9 cellular contexts compared by ENCODE assay signal in the genomic region with DNA sequence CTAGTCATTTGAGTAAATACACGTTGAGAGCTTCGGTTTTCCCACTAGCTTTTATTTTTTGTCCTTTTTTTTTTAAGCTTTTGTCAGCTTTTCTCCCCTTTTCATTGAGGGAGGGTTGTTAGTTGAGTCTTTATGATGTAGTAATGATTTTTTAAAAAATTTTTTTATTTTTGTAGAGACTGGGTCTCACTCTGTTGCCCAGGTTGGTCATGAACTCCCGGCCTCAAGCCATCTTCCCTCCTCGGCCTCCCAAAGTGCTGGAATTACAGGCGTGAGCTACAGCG. TPM values are rescaled to one million over a fixed set of nuclear protein-coding genes. Genes with fewer than 3 reads are reported as not detected.
DNase-seq lines count a peak whose midpoint lies in the region; ATAC-seq, FAIRE-seq and TF ChIP-seq lines count a peak whose summit lies in the region.
"Had no signal": no experiment of that assay in that cellular context is flagged by ENCODE, and none has a peak within 500 bp of the region (broad histone marks: within the 10 kb centered on the region; RNA-seq: fewer than 3 reads in every experiment).

No MANE protein-coding gene starts in this region.

- peak overlapping the region in 1 of 2 experiments; percentile 99 for H3K23ac ChIP-seq in mesenchymal stem cell (ENCODE audit: low read length in 2 of 2)

- no peaks in the 10 kb centered on the region for H4K20me1 ChIP-seq in K562 (replicated peaks; ENCODE audit: control insufficient read depth, insufficient read depth, low read length)

- H3K27ac Mint-ChIP-seq in activated naive CD4-positive, alpha-beta T cell treated with anti-CD3 and anti-CD28 coated beads for 36 hours = no peak overlapping the region

- POLR2A ChIA-PET in K562 (lab: Yijun Ruan, JAX) = interaction anchor here (0.6 to 1.6 kb wide), 7 partner anchors 9 to 352 kb away, joined by 3 to 4 read pairs (median 3); a partner anchor contains a TSS

- no peaks in the 10 kb centered on the region for H3K27me3 Mint-ChIP-seq in activated naive CD4-positive, alpha-beta T cell treated with anti-CD3 and anti-CD28 coated beads for 36 hours (ENCODE audit: low read depth)

- H2AK5ac ChIP-seq in mesenchymal stem cell (ENCODE audit: low read length, severe bottlenecking) = no peak overlapping the region

- peaks cover 27% of the 10 kb centered on the region for H3K79me1 ChIP-seq in mesenchymal stem cell (replicated peaks; ENCODE audit: low read length, poor library complexity, severe bottlenecking)

- H3K14ac ChIP-seq in mesenchymal stem cell (ENCODE audit: low read length in 2 of 2) = no peak overlapping the region

- FAIRE-seq in K562 (lab: Jason Lieb, UNC) = no peak
- FAIRE-seq: HTR-8/SVneo had no signal

- H3K4me2 ChIP-seq in K562 (ENCODE audit: insufficient read depth, low read length) (peak overlapping the region; percentile 86), mesenchymal stem cell (ENCODE audit: low read length, poor library complexity, severe bottlenecking) (peak overlapping the region; percentile 85)

- 44% methylated on average over 6 of the region's 6 CpGs for WGBS in K562 (ENCODE audit: insufficient coverage, low coverage, missing lambda C conversion rate)
- WGBS in mesenchymal stem cell = 100% methylated on average over 1 of the region's 6 CpGs
- WGBS in upper lobe of left lung, 2 donors = 14 to 18% methylated on average over 6 of the region's 6 CpGs

- no peak overlapping the region for H2BK120ac ChIP-seq in mesenchymal stem cell (ENCODE audit: low read depth, low read length)

- peak overlapping the region; percentile 90 for H3K4me3 Mint-ChIP-seq in activated naive CD4-positive, alpha-beta T cell treated with anti-CD3 and anti-CD28 coated beads for 36 hours

- peaks cover 4% of the 10 kb centered on the region; the same call in 1 of the 3 replicates for H3K79me2 ChIP-seq in K562 (ENCODE audit: control insufficient read depth, insufficient read depth, low read length)

- intact Hi-C loops in activated naive CD4-positive, alpha-beta T cell treated with anti-CD3 and anti-CD28 coated beads for 36 hours (cut with micrococcal nuclease) = loop anchor here (2.0 to 5.0 kb wide), 2 partner anchors 115 to 136 kb away; a partner anchor contains a TSS
- intact Hi-C loops in K562 (cut with micrococcal nuclease) = loop anchor here (2.0 kb wide), 1 partner anchor 29 kb away; no protein-coding TSS in a partner anchor

- TF ChIP-seq RAD21 in K562 (CRISPR knock-in tag; conservative IDR thresholded peaks at IDR 0.05 in 1 of 2, IDR thresholded peaks at IDR 0.05 in 1 of 2) = no peak

- H3K36me3 ChIP-seq in K562 (ENCODE audit: control insufficient read depth, insufficient read depth, low read length) (peaks cover 15% of the 10 kb centered on the region; the same call in 1 of the 3 replicates), mesenchymal stem cell (ENCODE audit: control insufficient read depth in 1 of 2, insufficient read depth in 2 of 2, low read depth in 1 of 2, low read length in 2 of 2) (peaks cover 20 to 23% of the 10 kb centered on the region in 2 experiments), upper lobe of left lung (peaks cover 0 to 3% (median 1%) of the 10 kb centered on the region in 4 donors)

- TF ChIP-seq CTCF in K562 (IDR thresholded peaks at IDR 0.05 in 2 of 3, conservative IDR thresholded peaks at IDR 0.05 in 1 of 3; ENCODE audit: insufficient read depth in 2 of 3, low read depth in 1 of 3, low read length in 3 of 3) (no peak), upper lobe of left lung (IDR thresholded peaks at IDR 0.05) (no peak)

- in situ Hi-C loops in K562 (cut with MboI) = no loop called here

- H2AFZ ChIP-seq in K562 (ENCODE audit: low read depth, low read length) (peak overlapping the region; percentile 99), mesenchymal stem cell (ENCODE audit: low read depth, low read length) (no peak overlapping the region)

- ATAC-seq in K562 (no peak), upper lobe of left lung (ENCODE audit: low FRiP score in 2 of 2) (no peak), HG03457 (IDR thresholded peaks at IDR 0.05; ENCODE audit: unreplicated experiment) (no peak), GM18909 (IDR thresholded peaks at IDR 0.05; ENCODE audit: poor library complexity, unreplicated experiment) (no peak)

- H2BK12ac ChIP-seq in mesenchymal stem cell (ENCODE audit: low read length in 2 of 2) = no peak overlapping the region

- H3K27ac ChIP-seq in K562 (ENCODE audit: extremely low read depth, low read depth, low read length) = 0 out of 3 replicates have a peak overlapping the region, but pooled peaks have one; percentile 10
- no peak overlapping the region for H3K27ac ChIP-seq in mesenchymal stem cell (ENCODE audit: low read length, poor library complexity, severe bottlenecking)
- no peak overlapping the region for H3K27ac ChIP-seq in upper lobe of left lung

- no peak overlapping the region for H4K8ac ChIP-seq in mesenchymal stem cell (ENCODE audit: low read length)

- peaks cover 12% of the 10 kb centered on the region for H3K36me3 Mint-ChIP-seq in activated naive CD4-positive, alpha-beta T cell treated with anti-CD3 and anti-CD28 coated beads for 36 hours (ENCODE audit: low read depth)

- no peaks in the 10 kb centered on the region for H3K9me1 ChIP-seq in K562 (ENCODE audit: control insufficient read depth, insufficient read depth, low read length)

- no peak overlapping the region for H2BK5ac ChIP-seq in mesenchymal stem cell (ENCODE audit: low read depth, low read length, poor library complexity, severe bottlenecking)

- no peak overlapping the region for H3K18ac ChIP-seq in mesenchymal stem cell (ENCODE audit: low read depth in 1 of 2, low read length in 2 of 2)

- CTCF ChIA-PET in activated naive CD4-positive, alpha-beta T cell treated with anti-CD3 and anti-CD28 coated beads for 36 hours (lab: Charles Lee) = interaction anchor here (0.9 to 2.2 kb wide), 2 partner anchors 13 to 31 kb away, joined by 3 to 16 read pairs; no protein-coding TSS in a partner anchor
- CTCF ChIA-PET in K562 (lab: Yijun Ruan, JAX; ENCODE audit: low intra/inter-chr PET ratio) = no interaction called here

- no peak for TF ChIP-seq POLR2A in K562 (conservative IDR thresholded peaks at IDR 0.05)
- no peak for TF ChIP-seq POLR2A in upper lobe of left lung (IDR thresholded peaks at IDR 0.05)

- peaks cover 65% of the 10 kb centered on the region for H3K4me1 Mint-ChIP-seq in activated naive CD4-positive, alpha-beta T cell treated with anti-CD3 and anti-CD28 coated beads for 36 hours (ENCODE audit: low read depth)

- H3K4ac ChIP-seq in mesenchymal stem cell (ENCODE audit: low read depth in 1 of 2, low read length in 2 of 2) = no peak overlapping the region

- peak overlapping the region in 1 of 2 experiments; percentile 60; a peak in 3 of 4 replicates for H3K9ac ChIP-seq in K562 (ENCODE audit: insufficient read depth in 1 of 2, low read depth in 2 of 2, low read length in 2 of 2)
- H3K9ac ChIP-seq in mesenchymal stem cell (ENCODE audit: low read length) = peak overlapping the region; percentile 88

- DNase-seq in activated naive CD4-positive, alpha-beta T cell treated with anti-CD3 and anti-CD28 coated beads for 36 hours = no peak
- DNase-seq in activated naive CD4-positive, alpha-beta T cell treated with Interleukin-2 at 50 U/mL for 16 hours = no peak
- DNase-seq in K562 (ENCODE audit: extremely low read depth in 1 of 4, low spot score in 3 of 4) (no peak), mesenchymal stem cell (no peak), upper lobe of left lung (no peak), OCI-M2 (lab: John Stamatoyannopoulos, UW; ENCODE audit: unreplicated experiment) (no peak)

- H3K27me3 ChIP-seq in K562 (ENCODE audit: control insufficient read depth in 2 of 2, insufficient read depth in 2 of 2, low read length in 2 of 2) = no peaks in the 10 kb centered on the region
- H3K27me3 ChIP-seq in mesenchymal stem cell (ENCODE audit: control insufficient read depth in 1 of 2, insufficient read depth in 1 of 2, low read length in 2 of 2) = no peaks in the 10 kb centered on the region
- no peaks in the 10 kb centered on the region for H3K27me3 ChIP-seq in upper lobe of left lung

- H3K4me3 ChIP-seq in K562 = peak overlapping the region; percentile 60
- H3K4me3 ChIP-seq in mesenchymal stem cell (ENCODE audit: insufficient read depth in 1 of 2, low read depth in 1 of 2, low read length in 2 of 2) = peak overlapping the region; percentile 87
- H3K4me3 ChIP-seq in upper lobe of left lung = peak overlapping the region; percentile 79 to 96 (median 90)

- no peak overlapping the region for H2BK15ac ChIP-seq in mesenchymal stem cell (ENCODE audit: low read depth, poor library complexity, severe bottlenecking)

- H3K9me3 Mint-ChIP-seq in activated naive CD4-positive, alpha-beta T cell treated with anti-CD3 and anti-CD28 coated beads for 36 hours = no peaks in the 10 kb centered on the region

- no TSS peak for BruUV-seq in K562 (replicated peaks; lab: Mats Ljungman, UMichigan)

- H4K91ac ChIP-seq in mesenchymal stem cell (ENCODE audit: low read length) = no peak overlapping the region

- no peaks in the 10 kb centered on the region for H3K9me3 ChIP-seq in K562 (replicated peaks; ENCODE audit: control insufficient read depth, insufficient read depth, low read depth, low read length)
- no peaks in the 10 kb centered on the region for H3K9me3 ChIP-seq in mesenchymal stem cell (ENCODE audit: control insufficient read depth, low read length)
- H3K9me3 ChIP-seq in upper lobe of left lung = no peaks in the 10 kb centered on the region

- no peak for TF ChIP-seq EP300 in K562 (IDR thresholded peaks at IDR 0.05; ENCODE audit: low read length)
- TF ChIP-seq EP300 in upper lobe of left lung (IDR thresholded peaks at IDR 0.05) = no peak

- peaks cover 10 to 21% of the 10 kb centered on the region in 2 experiments for H3K4me1 ChIP-seq in K562 (replicated peaks in 1 of 2; ENCODE audit: control insufficient read depth in 2 of 2, insufficient read depth in 2 of 2, low read length in 2 of 2)
- peaks cover 12% of the 10 kb centered on the region for H3K4me1 ChIP-seq in mesenchymal stem cell (ENCODE audit: control insufficient read depth, insufficient read depth, low read depth, low read length)
- peaks cover 5 to 28% (median 16%) of the 10 kb centered on the region in 4 donors for H3K4me1 ChIP-seq in upper lobe of left lung

RNA-seq across cellular contexts. Expression of a gene that starts 0.7 kb away (rescaled TPM):
- 1 to 10 TPM; 5.3 to 5.6 TPM for total RNA-seq in activated naive CD4-positive, alpha-beta T cell treated with anti-CD3 and anti-CD28 coated beads for 36 hours
- total RNA-seq in K562 (2011; cell fraction: chromatin; rRNA removed; ENCODE audit: low replicate concordance) = 17.1 and 23.1 TPM in 2 replicates
- total RNA-seq in K562 (2011; cell fraction: nucleolus; rRNA removed) = 12.0 and 13.5 TPM in 2 replicates
- total RNA-seq in K562 (2011; cell fraction: nucleoplasm; rRNA removed) = 15.4 and 18.0 TPM in 2 replicates
- total RNA-seq in K562 (2014; rRNA removed) (8.7 and 9.2 TPM in 2 replicates), K562 (2014; rRNA removed; fragmentation: Illumina TruSeq; extraction: Trizol) (5.0 and 6.1 TPM in 2 replicates), K562 (2015; rRNA removed; fragmentation: Illumina TruSeq; extraction: Trizol) (6.6 and 8.3 TPM in 2 replicates), K562 (2021) (6.8 and 7.4 TPM in 2 replicates), upper lobe of left lung (10 to 100 TPM in 1 of 6 donors, 1 to 10 TPM in 5; 4.1 to 11.0 (median 5.9) TPM)
- polyA plus RNA-seq in K562 (2011; rRNA removed) (8.9 TPM in 2 replicates), K562 (2014; fragmentation: Illumina TruSeq; extraction: Trizol) (6.4 and 6.9 TPM in 2 replicates), K562 (2014; fragmentation: Nextera tagmentation; extraction: Ambion mirVana) (1 to 10 TPM; 1.7 to 2.3 TPM), K562 (2014; rRNA removed) (11.3 and 14.2 TPM in 2 replicates)
- 6.4 and 8.8 TPM in 2 replicates for polyA plus RNA-seq in K562 (2011; cell fraction: cytosol; rRNA removed)
- polyA plus RNA-seq in K562 (2011; cell fraction: nucleus; rRNA removed) = 8.4 and 9.1 TPM in 2 replicates
- 6.4 and 6.8 TPM in 2 replicates for polyA plus RNA-seq in K562 (2012)
- polyA minus RNA-seq in K562 (2011; rRNA and poly(A)+ RNA removed) = 10.5 and 13.8 TPM in 2 replicates
- 2.4 and 4.2 TPM in 2 replicates for polyA minus RNA-seq in K562 (2011; cell fraction: cytosol; rRNA and poly(A)+ RNA removed)
- polyA minus RNA-seq in K562 (2011; cell fraction: nucleus; rRNA and poly(A)+ RNA removed) = 5.3 and 8.0 TPM in 2 replicates
- 9.3 TPM for polyA plus RNA-seq in mesenchymal stem cell (2013, experiment 1 of 2)
- polyA plus RNA-seq in mesenchymal stem cell (2013, experiment 2 of 2) = 9.2 TPM

RNA-seq across cellular contexts. Expression of a gene that starts 52.6 kb away (rescaled TPM):
- total RNA-seq in activated naive CD4-positive, alpha-beta T cell treated with anti-CD3 and anti-CD28 coated beads for 36 hours = 1 to 10 TPM; 9.5 to 9.9 TPM
- total RNA-seq in K562 (2011; cell fraction: chromatin; rRNA removed; ENCODE audit: low replicate concordance) = 56.0 and 88.7 TPM in 2 replicates
- total RNA-seq in K562 (2011; cell fraction: nucleolus; rRNA removed) = 38.7 and 40.2 TPM in 2 replicates
- total RNA-seq in K562 (2011; cell fraction: nucleoplasm; rRNA removed) = 39.6 and 44.4 TPM in 2 replicates
- total RNA-seq in K562 (2014; rRNA removed) = 20.7 and 21.7 TPM in 2 replicates
- total RNA-seq in K562 (2014; rRNA removed; fragmentation: Illumina TruSeq; extraction: Trizol) = 24.3 and 24.4 TPM in 2 replicates
- total RNA-seq in K562 (2015; rRNA removed; fragmentation: Illumina TruSeq; extraction: Trizol) = 18.6 and 19.8 TPM in 2 replicates
- 21.7 and 22.8 TPM in 2 replicates for total RNA-seq in K562 (2021)
- polyA plus RNA-seq in K562 (2011; rRNA removed) = 20.1 and 24.3 TPM in 2 replicates
- 19.5 and 21.1 TPM in 2 replicates for polyA plus RNA-seq in K562 (2011; cell fraction: cytosol; rRNA removed)
- polyA plus RNA-seq in K562 (2011; cell fraction: nucleus; rRNA removed) = 46.9 and 57.8 TPM in 2 replicates
- polyA plus RNA-seq in K562 (2012) = 16.7 and 20.6 TPM in 2 replicates
- 21.9 and 25.4 TPM in 2 replicates for polyA plus RNA-seq in K562 (2014; fragmentation: Illumina TruSeq; extraction: Trizol)
- polyA plus RNA-seq in K562 (2014; fragmentation: Nextera tagmentation; extraction: Ambion mirVana) = 10 to 100 TPM in 1 of 2 experiments, 1 to 10 TPM in 1; 9.2 to 11.5 TPM
- polyA plus RNA-seq in K562 (2014; rRNA removed) = 23.9 and 30.7 TPM in 2 replicates
- polyA minus RNA-seq in K562 (2011; rRNA and poly(A)+ RNA removed) = 23.4 and 29.0 TPM in 2 replicates
- 6.8 and 11.5 TPM in 2 replicates for polyA minus RNA-seq in K562 (2011; cell fraction: cytosol; rRNA and poly(A)+ RNA removed)
- 17.0 and 20.9 TPM in 2 replicates for polyA minus RNA-seq in K562 (2011; cell fraction: nucleus; rRNA and poly(A)+ RNA removed)
- polyA plus RNA-seq in mesenchymal stem cell (2013, experiment 1 of 2) = 13.9 TPM
- 13.7 TPM for polyA plus RNA-seq in mesenchymal stem cell (2013, experiment 2 of 2)
- 100 to 1,000 TPM in 1 of 6 donors, 10 to 100 TPM in 5; 21.5 to 138 (median 35.8) TPM for total RNA-seq in upper lobe of left lung

RNA-seq across cellular contexts. Expression of a gene that starts 56.5 kb away (rescaled TPM):
- total RNA-seq in activated naive CD4-positive, alpha-beta T cell treated with anti-CD3 and anti-CD28 coated beads for 36 hours = 1 to 10 TPM; 5.1 to 5.7 TPM
- 0.53 TPM in 1 of 2 replicates, not detected in the other for total RNA-seq in K562 (2011; cell fraction: chromatin; rRNA removed; ENCODE audit: low replicate concordance)
- 0.83 and 1.1 TPM in 2 replicates for total RNA-seq in K562 (2011; cell fraction: nucleolus; rRNA removed)
- 0.66 TPM in 1 of 2 replicates, not detected in the other for total RNA-seq in K562 (2011; cell fraction: nucleoplasm; rRNA removed)
- total RNA-seq in K562 (2014; rRNA removed) (0.53 TPM in 1 of 2 replicates, not detected in the other), K562 (2014; rRNA removed; fragmentation: Illumina TruSeq; extraction: Trizol) (not detected in 2 replicates), K562 (2015; rRNA removed; fragmentation: Illumina TruSeq; extraction: Trizol) (not detected in 2 replicates), K562 (2021) (0.16 and 0.25 TPM in 2 replicates), upper lobe of left lung (10 to 100 TPM in 1 of 6 donors, 1 to 10 TPM in 4, not detected in 1; 4.7 to 13.1 (median 5.7) TPM)
- polyA plus RNA-seq in K562 (2011; rRNA removed) (0.07 and 0.22 TPM in 2 replicates), K562 (2014; fragmentation: Illumina TruSeq; extraction: Trizol) (not detected in 2 replicates), K562 (2014; fragmentation: Nextera tagmentation; extraction: Ambion mirVana) (under 1 TPM; 0.06 to 0.11 TPM), K562 (2014; rRNA removed) (not detected in 2 replicates)
- 0.18 TPM in 1 of 2 replicates, not detected in the other for polyA plus RNA-seq in K562 (2011; cell fraction: cytosol; rRNA removed)
- 0.11 and 0.78 TPM in 2 replicates for polyA plus RNA-seq in K562 (2011; cell fraction: nucleus; rRNA removed)
- 0.13 and 0.17 TPM in 2 replicates for polyA plus RNA-seq in K562 (2012)
- polyA minus RNA-seq in K562 (2011; rRNA and poly(A)+ RNA removed) = not detected in 2 replicates
- polyA minus RNA-seq in K562 (2011; cell fraction: cytosol; rRNA and poly(A)+ RNA removed) = not detected in 2 replicates
- polyA minus RNA-seq in K562 (2011; cell fraction: nucleus; rRNA and poly(A)+ RNA removed) = 0.33 and 0.40 TPM in 2 replicates
- polyA plus RNA-seq in mesenchymal stem cell (2013, experiment 1 of 2) = 4.5 TPM
- polyA plus RNA-seq in mesenchymal stem cell (2013, experiment 2 of 2) = 4.7 TPM
